8 cellular contexts compared by ENCODE assay signal in the genomic region with DNA sequence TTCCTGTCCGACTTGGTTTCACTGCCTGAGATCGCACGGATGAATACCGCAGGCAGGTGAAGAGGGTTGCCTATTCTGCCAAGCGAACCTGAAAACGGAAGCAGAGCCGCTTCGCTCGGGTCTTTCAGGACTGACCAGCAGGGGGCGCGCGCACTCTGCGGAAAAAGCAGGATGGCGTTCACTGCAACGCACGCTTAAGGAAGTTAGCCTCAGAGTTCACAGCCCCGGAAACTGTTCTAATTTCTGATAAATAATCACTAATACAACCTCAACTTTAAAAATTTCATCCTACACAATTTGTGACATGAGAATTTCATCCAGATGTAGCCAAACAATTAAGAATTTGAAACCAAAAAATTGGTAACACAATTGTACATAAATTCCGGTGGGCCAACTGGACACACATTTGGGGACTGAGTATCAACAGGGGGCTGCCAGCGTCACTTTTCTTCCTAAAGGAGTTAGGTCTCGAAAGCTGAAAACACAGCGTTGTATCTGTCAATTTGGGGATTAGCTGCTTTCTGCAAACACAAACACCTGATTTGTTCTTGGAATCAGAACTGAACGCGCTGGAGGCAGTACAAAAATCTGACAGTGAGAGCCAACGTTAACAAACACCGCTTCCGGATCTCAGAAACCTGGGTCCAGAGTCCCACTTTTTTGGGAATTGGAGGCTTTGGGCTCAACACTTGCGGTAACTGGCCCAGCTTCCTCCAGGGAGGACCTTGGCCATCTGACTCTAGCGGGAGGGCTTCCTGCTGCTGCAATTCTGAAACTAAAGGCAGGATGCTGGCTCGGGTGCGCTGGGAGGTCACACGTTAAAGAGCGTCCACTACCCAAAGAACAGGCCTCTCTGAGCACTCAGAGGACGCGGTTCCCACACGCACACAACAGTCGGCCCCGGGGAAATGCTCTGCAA. TPM values are rescaled to one million over a fixed set of nuclear protein-coding genes. Genes with fewer than 3 reads are reported as not detected.
DNase-seq lines count a peak whose midpoint lies in the region; ATAC-seq and TF ChIP-seq lines count a peak whose summit lies in the region.

No MANE protein-coding gene starts in this region.

- DNase-seq in AG20443 (ENCODE audit: low spot score) = peak; percentile 77
- peak; percentile 44 for DNase-seq in NOMO-1 treated with dmso at 0.1 percent for 144 hours (lab: John Stamatoyannopoulos, UW; ENCODE audit: unreplicated experiment)
- DNase-seq in activated CD8-positive, alpha-beta memory T cell treated with anti-CD3 and anti-CD28 coated beads, Interleukin-2, amount 10 ng/mL, durations not matched to agents 7 days and 5 days = peak; percentile 88
- peak; percentile 92 for DNase-seq in endothelial cell (ENCODE audit: low spot score)
- peak; percentile 87 for DNase-seq in mucosa of gallbladder (ENCODE audit: low spot score)
- DNase-seq in stimulated activated CD8-positive, alpha-beta memory T cell treated with anti-CD3 and anti-CD28 coated beads, Interleukin-4, amount 100 ng/mL, for 1 hour (ENCODE audit: low read depth in 2 of 2, low spot score in 1 of 2) = peak; percentile 83 to 86

- no peak overlapping the region for H3K27ac Mint-ChIP-seq in activated CD8-positive, alpha-beta memory T cell treated with anti-CD3 and anti-CD28 coated beads, Interleukin-2, amount 10 ng/mL, durations not matched to agents 7 days and 5 days
- H3K27ac Mint-ChIP-seq in endothelial cell (ENCODE audit: unreplicated experiment) = peak overlapping the region; percentile 84

- TF ChIP-seq CTCF in endothelial cell (IDR thresholded peaks at IDR 0.05; ENCODE audit: unreplicated experiment) = peak; percentile 100

- ATAC-seq in GM19023 (IDR thresholded peaks at IDR 0.05; ENCODE audit: unreplicated experiment) (peak; percentile 68), HG03460 (IDR thresholded peaks at IDR 0.05; ENCODE audit: unreplicated experiment) (peak; percentile 54)
- ATAC-seq in activated CD8-positive, alpha-beta memory T cell treated with anti-CD3 and anti-CD28 coated beads, Interleukin-2, amount 10 ng/mL, durations not matched to agents 7 days and 5 days = peak; percentile 87

- CTCF ChIA-PET in activated CD8-positive, alpha-beta memory T cell treated with anti-CD3 and anti-CD28 coated beads, Interleukin-2, amount 10 ng/mL, durations not matched to agents 7 days and 5 days (lab: Charles Lee) = interaction anchor here (0.6 to 4.6 kb wide), 18 partner anchors 10 to 618 kb away, joined by 3 to 32 read pairs (median 4); a partner anchor contains a TSS

- H3K27me3 Mint-ChIP-seq in activated CD8-positive, alpha-beta memory T cell treated with anti-CD3 and anti-CD28 coated beads, Interleukin-2, amount 10 ng/mL, durations not matched to agents 7 days and 5 days = peaks cover 25% of the 10 kb centered on the region
- peaks cover 13% of the 10 kb centered on the region for H3K27me3 Mint-ChIP-seq in endothelial cell (ENCODE audit: unreplicated experiment)

- no peaks in the 10 kb centered on the region for H3K9me3 Mint-ChIP-seq in activated CD8-positive, alpha-beta memory T cell treated with anti-CD3 and anti-CD28 coated beads, Interleukin-2, amount 10 ng/mL, durations not matched to agents 7 days and 5 days (ENCODE audit: low read depth)
- H3K9me3 Mint-ChIP-seq in endothelial cell (ENCODE audit: unreplicated experiment) = no peaks in the 10 kb centered on the region

- H3K4me1 Mint-ChIP-seq in activated CD8-positive, alpha-beta memory T cell treated with anti-CD3 and anti-CD28 coated beads, Interleukin-2, amount 10 ng/mL, durations not matched to agents 7 days and 5 days = peaks cover 14% of the 10 kb centered on the region
- H3K4me1 Mint-ChIP-seq in endothelial cell (ENCODE audit: unreplicated experiment) = peaks cover 54% of the 10 kb centered on the region

- H3K36me3 Mint-ChIP-seq in activated CD8-positive, alpha-beta memory T cell treated with anti-CD3 and anti-CD28 coated beads, Interleukin-2, amount 10 ng/mL, durations not matched to agents 7 days and 5 days = no peaks in the 10 kb centered on the region
- peaks cover 8% of the 10 kb centered on the region for H3K36me3 Mint-ChIP-seq in endothelial cell (ENCODE audit: low read depth, unreplicated experiment)

- H3K4me3 Mint-ChIP-seq in activated CD8-positive, alpha-beta memory T cell treated with anti-CD3 and anti-CD28 coated beads, Interleukin-2, amount 10 ng/mL, durations not matched to agents 7 days and 5 days = no peak overlapping the region
- H3K4me3 Mint-ChIP-seq in endothelial cell (ENCODE audit: unreplicated experiment) = no peak overlapping the region

RNA-seq across cellular contexts. Expression of a gene that starts 8.8 kb away (rescaled TPM):
- under 1 TPM in 1 of 2 experiments, not detected in 1; 0.47 TPM for total RNA-seq in activated CD8-positive, alpha-beta memory T cell treated with anti-CD3 and anti-CD28 coated beads, Interleukin-2, amount 10 ng/mL, durations not matched to agents 7 days and 5 days
- total RNA-seq in endothelial cell (ENCODE audit: unreplicated experiment) (41.0 TPM), mucosa of gallbladder (48.4 TPM)

Comparison
In these comparisons a context has a peak if more than half of its experiments do, and no peak if none do; other contexts are left out.
1. Peak in every context shown above with its lines: DNase-seq and ATAC-seq.
2. RNA of a gene that starts 8.8 kb away (total RNA-seq): 48.4 TPM in mucosa of gallbladder (single experiment) and 41.0 TPM in endothelial cell (single experiment); 0.47 TPM in activated CD8-positive, alpha-beta memory T cell treated with anti-CD3 and anti-CD28 coated beads, Interleukin-2, amount 10 ng/mL, durations not matched to agents 7 days and 5 days; every median in the first group is over 10 times any median in the second.